ENCODE assay signal across 8 cellular contexts in genomic region chr3:69740103-69741021, GRCh38. TPM values are rescaled to one million over a fixed set of nuclear protein-coding genes. Genes with fewer than 3 reads are reported as not detected.
DNase-seq lines count a peak whose midpoint lies in the region; ATAC-seq and TF ChIP-seq lines count a peak whose summit lies in the region.

No MANE protein-coding gene starts in this region.

- no peak overlapping the region for H4K5ac ChIP-seq in IMR-90 (ENCODE audit: low read depth, low read length)

- peak overlapping the region; percentile 67 for H3K4ac ChIP-seq in IMR-90 (ENCODE audit: low read depth, low read length)

- H3K36me3 ChIP-seq in IMR-90 (ENCODE audit: control insufficient read depth, insufficient read depth, low read length) (no peaks in the 10 kb centered on the region), duodenal mucosa (ENCODE audit: control insufficient read depth in 1 of 2, insufficient read depth in 2 of 2, low read length in 2 of 2) (no peaks in the 10 kb centered on the region), OCI-LY7 (ENCODE audit: insufficient read depth, low read length) (no peaks in the 10 kb centered on the region)

- H4K91ac ChIP-seq in IMR-90 (ENCODE audit: insufficient read depth, low read depth, low read length): peak overlapping the region; percentile 65; the same call in 1 of the 2 replicates

- H2BK20ac ChIP-seq in IMR-90 (ENCODE audit: low read depth, low read length): no peak overlapping the region; the same call in 1 of the 2 replicates

- peaks cover 8% of the 10 kb centered on the region for H3K9me1 ChIP-seq in IMR-90 (ENCODE audit: insufficient read depth, low read length)

- ATAC-seq in IMR-90 (ENCODE audit: low read depth): no peak
- ATAC-seq in HG02759 (IDR thresholded peaks at IDR 0.05; ENCODE audit: unreplicated experiment): no peak
- no peak for ATAC-seq in activated T-cell treated with anti-CD3 and anti-CD28 coated beads, Interleukin-2, amount 50 U/mL, for 4 hours

- peak overlapping the region; percentile 90 for H3K4me2 ChIP-seq in IMR-90 (ENCODE audit: low read depth, low read length)
- no peak overlapping the region for H3K4me2 ChIP-seq in OCI-LY7 (ENCODE audit: low read length)

- H4K20me1 ChIP-seq in IMR-90 (ENCODE audit: insufficient read depth, low read length) (0 out of 2 replicates have a peak, but pooled peaks cover 4% of the 10 kb centered on the region), OCI-LY7 (ENCODE audit: insufficient read depth, low read length) (no peaks in the 10 kb centered on the region)

- H3K9me3 ChIP-seq in IMR-90 (ENCODE audit: control insufficient read depth, insufficient read depth, low read length) (no peaks in the 10 kb centered on the region), duodenal mucosa (ENCODE audit: control insufficient read depth in 1 of 2, low read length in 2 of 2) (no peaks in the 10 kb centered on the region), OCI-LY7 (ENCODE audit: low read length) (no peaks in the 10 kb centered on the region)

- H3K9ac ChIP-seq in IMR-90 (ENCODE audit: low read depth, low read length): peak overlapping the region; percentile 68
- peak overlapping the region; percentile 54 to 59 for H3K9ac ChIP-seq in duodenal mucosa (ENCODE audit: low read depth in 1 of 2, low read length in 2 of 2)

- peak overlapping the region; percentile 43 for H2AK5ac ChIP-seq in IMR-90 (ENCODE audit: low read depth, low read length)

- H3K27ac ChIP-seq in IMR-90 (ENCODE audit: insufficient read depth, low read length) (no peak overlapping the region), duodenal mucosa (ENCODE audit: low read depth, low read length) (peak overlapping the region; percentile 46), OCI-LY7 (ENCODE audit: low read depth, low read length, poor library complexity, severe bottlenecking) (no peak overlapping the region)

- CTCF ChIA-PET in IMR-90 (lab: Yijun Ruan, JAX): interaction anchor here (0.6 to 1.4 kb wide), 3 partner anchors 9 to 115 kb away, joined by 4 to 5 read pairs (median 4); no protein-coding TSS in a partner anchor
- CTCF ChIA-PET in OCI-LY7 (lab: Charles Lee; ENCODE audit: unreplicated experiment): no interaction called here

- dilution Hi-C loops in IMR-90 (cut with HindIII; ENCODE audit: low sequenced_read_pairs, unreplicated experiment): no loop called here

- H2BK15ac ChIP-seq in IMR-90 (ENCODE audit: low read depth, low read length): peak overlapping the region; percentile 32; the same call in 1 of the 3 replicates

- WGBS in IMR-90 (ENCODE audit: extremely low coverage in 2 of 2, insufficient read length in 1 of 2), 2 experiments: 51% methylated on average over 6 of the region's 26 CpGs; no CpG with 5 or more reads in 1 of the 2 experiments

- no peak overlapping the region for H3K56ac ChIP-seq in IMR-90 (ENCODE audit: extremely low read depth, insufficient read depth, low read length)

- H2BK120ac ChIP-seq in IMR-90 (ENCODE audit: low read depth, low read length): peak overlapping the region; percentile 46; the same call in 1 of the 2 replicates

- peak overlapping the region; percentile 97 for H2AFZ ChIP-seq in IMR-90 (replicated peaks; ENCODE audit: low read length, poor library complexity)
- H2AFZ ChIP-seq in OCI-LY7 (ENCODE audit: low read length): no peak overlapping the region

- BruUV-seq in IMR-90 (replicated peaks; lab: Mats Ljungman, UMichigan) (no TSS peak), OCI-LY7 (replicated peaks; lab: Mats Ljungman, UMichigan) (no TSS peak)

- no peak overlapping the region for H2BK5ac ChIP-seq in IMR-90 (ENCODE audit: low read depth, low read length, poor library complexity, severe bottlenecking)

- H3K36me3 Mint-ChIP-seq in CD14-positive monocyte: no peaks in the 10 kb centered on the region
- no peaks in the 10 kb centered on the region for H3K36me3 Mint-ChIP-seq in activated T-cell treated with anti-CD3 and anti-CD28 coated beads, Interleukin-2, amount 50 U/mL, for 4 hours (ENCODE audit: insufficient read depth)

- no peak overlapping the region for H3K18ac ChIP-seq in IMR-90 (ENCODE audit: low read depth, low read length)

- intact Hi-C loops in CD14-positive monocyte (cut with micrococcal nuclease): loop anchor here in 1 of 2 donors (10.0 kb wide), 1 partner anchor 54 kb away; no protein-coding TSS in a partner anchor
- intact Hi-C loops in IMR-90 (cut with micrococcal nuclease): loop anchor here (5.0 kb wide), 1 partner anchor 117 kb away; no protein-coding TSS in a partner anchor
- intact Hi-C loops in OCI-LY7 (cut with micrococcal nuclease; ENCODE audit: unreplicated experiment): no loop called here

- H3K27me3 ChIP-seq in IMR-90 (ENCODE audit: control insufficient read depth, insufficient read depth, low read length) (no peaks in the 10 kb centered on the region; the same call in 1 of the 2 replicates), duodenal mucosa (ENCODE audit: control insufficient read depth in 1 of 2, insufficient read depth in 2 of 2, low read length in 2 of 2) (peaks cover 4% of the 10 kb centered on the region in 2 donors)

- peak overlapping the region; percentile 39 for H3K14ac ChIP-seq in IMR-90 (replicated peaks; ENCODE audit: low read depth, low read length)

- TF ChIP-seq CTCF in CD14-positive monocyte (IDR thresholded peaks at IDR 0.05) (no peak), IMR-90 (conservative IDR thresholded peaks at IDR 0.05; ENCODE audit: low read depth, low read length) (no peak), OCI-LY7 (conservative IDR thresholded peaks at IDR 0.05; ENCODE audit: low read length) (no peak)

- H3K23ac ChIP-seq in IMR-90 (ENCODE audit: low read depth, low read length): peak overlapping the region; percentile 79

- H3K4me3 Mint-ChIP-seq in CD14-positive monocyte: peak overlapping the region; percentile 92 to 93
- no peak overlapping the region for H3K4me3 Mint-ChIP-seq in activated T-cell treated with anti-CD3 and anti-CD28 coated beads, Interleukin-2, amount 50 U/mL, for 4 hours

- DNase-seq in CD14-positive monocyte (ENCODE audit: low spot score) (no peak), IMR-90 (no peak), midbrain (lab: John Stamatoyannopoulos, UW) (peak; percentile 23), GM19240 (ENCODE audit: insufficient read length, low spot score) (no peak), OCI-LY7 (ENCODE audit: low spot score) (no peak)
- DNase-seq in activated T-cell treated with anti-CD3 and anti-CD28 coated beads, Interleukin-2, amount 50 U/mL, for 4 hours: no peak

- H3K9me2 ChIP-seq in OCI-LY7 (ENCODE audit: insufficient read depth, low read length): no peaks in the 10 kb centered on the region; the same call in 1 of the 2 replicates

- peak overlapping the region in 4 of 7 donors; percentile 53 to 80 (median 56) for H3K27ac Mint-ChIP-seq in CD14-positive monocyte

- TF ChIP-seq POLR2A in IMR-90 (IDR thresholded peaks at IDR 0.05; ENCODE audit: low read depth, low read length): no peak

- peak overlapping the region; percentile 8 to 50; a peak in 2 of 4 replicates for H4K8ac ChIP-seq in IMR-90 (ENCODE audit: low read depth in 2 of 2, low read length in 2 of 2)

- H3K27me3 Mint-ChIP-seq in CD14-positive monocyte (ENCODE audit: low read depth in 3 of 3): peaks cover 0 to 2% (median 0%) of the 10 kb centered on the region in 3 donors
- H3K27me3 Mint-ChIP-seq in activated T-cell treated with anti-CD3 and anti-CD28 coated beads, Interleukin-2, amount 50 U/mL, for 4 hours (ENCODE audit: low read depth): peaks cover 60% of the 10 kb centered on the region

- H3K4me3 ChIP-seq in IMR-90 (ENCODE audit: insufficient read depth, low read depth, low read length) (peak overlapping the region; percentile 86), duodenal mucosa (ENCODE audit: low read depth in 1 of 2, low read length in 2 of 2) (peak overlapping the region; percentile 76 to 85), OCI-LY7 (ENCODE audit: low read depth, low read length, poor library complexity, severe bottlenecking) (no peak overlapping the region)

- H3K79me1 ChIP-seq in IMR-90 (ENCODE audit: low read depth in 1 of 2, low read length in 2 of 2): peaks cover 31 to 49% of the 10 kb centered on the region in 2 experiments; a peak in 3 of 4 replicates

- in situ Hi-C loops in IMR-90 (cut with MboI; ENCODE audit: low sequenced_read_pairs): no loop called here

- H3K79me2 ChIP-seq in OCI-LY7 (ENCODE audit: insufficient read depth, low read depth, low read length): no peaks in the 10 kb centered on the region

- H3K9me3 Mint-ChIP-seq in CD14-positive monocyte: peaks cover 0 to 2% (median 0%) of the 10 kb centered on the region in 7 donors
- no peaks in the 10 kb centered on the region for H3K9me3 Mint-ChIP-seq in activated T-cell treated with anti-CD3 and anti-CD28 coated beads, Interleukin-2, amount 50 U/mL, for 4 hours

- H3K4me1 ChIP-seq in IMR-90 (ENCODE audit: control insufficient read depth, insufficient read depth, low read length) (peaks cover 6% of the 10 kb centered on the region; the same call in 1 of the 2 replicates), duodenal mucosa (ENCODE audit: control insufficient read depth in 1 of 2, insufficient read depth in 2 of 2, low read length in 2 of 2) (peaks cover 0 to under 1% of the 10 kb centered on the region in 2 donors), OCI-LY7 (ENCODE audit: insufficient read depth, low read length, poor library complexity, severe bottlenecking) (no peaks in the 10 kb centered on the region)

- H2AK9ac ChIP-seq in IMR-90 (replicated peaks; ENCODE audit: low read depth, low read length, poor library complexity): peak overlapping the region; percentile 45

- TF ChIP-seq RAD21 in IMR-90 (IDR thresholded peaks at IDR 0.05; ENCODE audit: low read length): no peak

- peaks cover 56% of the 10 kb centered on the region for H3K4me1 Mint-ChIP-seq in CD14-positive monocyte
- H3K4me1 Mint-ChIP-seq in activated T-cell treated with anti-CD3 and anti-CD28 coated beads, Interleukin-2, amount 50 U/mL, for 4 hours (ENCODE audit: low read depth): peaks cover 5% of the 10 kb centered on the region

- POLR2A ChIA-PET in IMR-90 (lab: Charles Lee; ENCODE audit: unreplicated experiment): no interaction called here
- POLR2A ChIA-PET in OCI-LY7 (lab: Charles Lee): no interaction called here

TF ChIP-seq in IMR-90, 13 proteins besides CTCF, POLR2A, EP300 and RAD21 (continues in another document):
- TF ChIP-seq USF2 (IDR thresholded peaks at IDR 0.05; ENCODE audit: low read depth, low read length): no peak

RNA-seq across cellular contexts. Expression of gene MITF, which starts 1.1 kb away (rescaled TPM):
- polyA plus RNA-seq in CD14-positive monocyte (10 to 100 TPM; 12.1 to 15.1 TPM), IMR-90 (2012; rRNA removed) (5.4 and 6.5 TPM in 2 replicates)
- total RNA-seq in IMR-90 (2012; rRNA removed) (13.3 and 16.7 TPM in 2 replicates), OCI-LY7 (2022) (not detected in 2 replicates)
- polyA plus RNA-seq in IMR-90 (2012; cell fraction: cytosol; rRNA removed): 4.0 and 4.8 TPM in 2 replicates
- 5.3 and 10.2 TPM in 2 replicates for polyA plus RNA-seq in IMR-90 (2012; cell fraction: nucleus; rRNA removed; ENCODE audit: low replicate concordance)
- not detected in 2 replicates for total RNA-seq in OCI-LY7 (2014; rRNA removed; shearing (Covaris generic))
- under 1 TPM in 1 of 3 donors, not detected in 2; 0.05 TPM for total RNA-seq in activated T-cell treated with anti-CD3 and anti-CD28 coated beads, Interleukin-2, amount 50 U/mL, for 4 hours

Comparison
In these comparisons a context has a peak if more than half of its experiments do, and no peak if none do; other contexts are left out.
1. RNA of gene MITF, which starts 1.1 kb away (total RNA-seq): 13.3 to 16.7 TPM in IMR-90; 0.05 TPM in activated T-cell treated with anti-CD3 and anti-CD28 coated beads, Interleukin-2, amount 50 U/mL, for 4 hours and not detected in OCI-LY7; every median in the first group is over 10 times any median in the second.